In genomic region chr11:75421902-75422247, GRCh38 we compare ENCODE assay signal across 23 cellular contexts. TPM values are rescaled to one million over a fixed set of nuclear protein-coding genes. Genes with fewer than 3 reads are reported as not detected.
DNase-seq lines count a peak whose midpoint lies in the region; ATAC-seq, FAIRE-seq and TF ChIP-seq lines count a peak whose summit lies in the region.
"Had no signal": no experiment of that assay in that cellular context is flagged by ENCODE, and none has a peak within 500 bp of the region (broad histone marks: within the 10 kb centered on the region; RNA-seq: fewer than 3 reads in every experiment).

No MANE protein-coding gene starts in this region.

- H3K4me1 ChIP-seq in pancreas, result peaks cover 4 to 11% (median 9%) of the 10 kb centered on the region in 3 donors

- H3K9me3 ChIP-seq in pancreas, result no peaks in the 10 kb centered on the region
- H3K9me3 ChIP-seq: esophagus muscularis mucosa, MG63, right atrium auricular region had no signal

- peak overlapping the region in 2 of 4 donors; percentile 20 to 25 for H3K27ac ChIP-seq in pancreas
- H3K27ac ChIP-seq: right atrium auricular region had no signal

- no peak for TF ChIP-seq CTCF in endothelial cell (IDR thresholded peaks at IDR 0.05; ENCODE audit: unreplicated experiment)
- TF ChIP-seq CTCF in pancreas (IDR thresholded peaks at IDR 0.05), result no peak

- H3K4me3 Mint-ChIP-seq in stimulated activated naive CD8-positive, alpha-beta T cell treated with anti-CD3 and anti-CD28 coated beads, Interleukin-15, Interleukin-2, amounts not matched to agents 100 ng/mL and 50 ng/mL, for 24 hours, result no peak overlapping the region
- no peak overlapping the region for H3K4me3 Mint-ChIP-seq in stimulated activated naive CD8-positive, alpha-beta T cell treated with anti-CD3 and anti-CD28 coated beads, Interleukin-15, amount 100 ng/mL, for 72 hours
- H3K4me3 Mint-ChIP-seq in endothelial cell (ENCODE audit: unreplicated experiment), result peak overlapping the region; percentile 67
- H3K4me3 Mint-ChIP-seq: CD14-positive monocyte; stimulated activated naive B cell treated with anti-CD40 and anti-IgM and Interleukin-4, amounts not matched to agents 10 μg/mL and 1 μg/mL and 100 μg/mL, for 72 hours had no signal

- no peaks in the 10 kb centered on the region for H3K36me3 ChIP-seq in pancreas
- H3K36me3 ChIP-seq: right atrium auricular region had no signal

- H3K27me3 ChIP-seq in pancreas, result no peaks in the 10 kb centered on the region
- H3K27me3 ChIP-seq: esophagus muscularis mucosa, MG63, right atrium auricular region had no signal

- no peak for FAIRE-seq in pancreas (lab: Jason Lieb, UNC)
- FAIRE-seq: GM12878, H54, urothelium cell line had no signal

- ATAC-seq in stimulated activated naive CD8-positive, alpha-beta T cell treated with anti-CD3 and anti-CD28 coated beads, Interleukin-15, amount 100 ng/mL, for 72 hours, result no peak
- peak in 3 of 4 donors; percentile 19 to 46 (median 21) for ATAC-seq in pancreas
- ATAC-seq: activated CD4-positive, CD25-positive, alpha-beta regulatory T cell treated with anti-CD3 and anti-CD28 coated beads, Interleukin-2, amount 50 U/mL, for 24 hours; GM12878; SK-N-SH treated with all-trans-retinoic acid at 6 μM for 48 hours; stimulated activated naive B cell treated with anti-CD40 and anti-IgM and Interleukin-4, amounts not matched to agents 10 μg/mL and 1 μg/mL and 100 μg/mL, for 72 hours had no signal

- H3K27me3 Mint-ChIP-seq in stimulated activated naive CD8-positive, alpha-beta T cell treated with anti-CD3 and anti-CD28 coated beads, Interleukin-15, Interleukin-2, amounts not matched to agents 100 ng/mL and 50 ng/mL, for 24 hours, result no peaks in the 10 kb centered on the region
- no peaks in the 10 kb centered on the region for H3K27me3 Mint-ChIP-seq in stimulated activated naive CD8-positive, alpha-beta T cell treated with anti-CD3 and anti-CD28 coated beads, Interleukin-15, amount 100 ng/mL, for 72 hours
- H3K27me3 Mint-ChIP-seq in endothelial cell (ENCODE audit: unreplicated experiment), result peaks cover 4% of the 10 kb centered on the region

- H3K4me1 Mint-ChIP-seq in stimulated activated naive CD8-positive, alpha-beta T cell treated with anti-CD3 and anti-CD28 coated beads, Interleukin-15, Interleukin-2, amounts not matched to agents 100 ng/mL and 50 ng/mL, for 24 hours (ENCODE audit: low read depth), result no peaks in the 10 kb centered on the region
- H3K4me1 Mint-ChIP-seq in stimulated activated naive CD8-positive, alpha-beta T cell treated with anti-CD3 and anti-CD28 coated beads, Interleukin-15, amount 100 ng/mL, for 72 hours, result no peaks in the 10 kb centered on the region
- peaks cover 3% of the 10 kb centered on the region for H3K4me1 Mint-ChIP-seq in endothelial cell (ENCODE audit: unreplicated experiment)
- H3K4me1 Mint-ChIP-seq: CD14-positive monocyte; stimulated activated naive B cell treated with anti-CD40 and anti-IgM and Interleukin-4, amounts not matched to agents 10 μg/mL and 1 μg/mL and 100 μg/mL, for 72 hours had no signal

- intact Hi-C loops in pancreas (cut with DNase I), result no loop called here

- H3K36me3 Mint-ChIP-seq in stimulated activated naive CD8-positive, alpha-beta T cell treated with anti-CD3 and anti-CD28 coated beads, Interleukin-15, Interleukin-2, amounts not matched to agents 100 ng/mL and 50 ng/mL, for 24 hours (ENCODE audit: low read depth), result peaks cover 11% of the 10 kb centered on the region
- peaks cover 13% of the 10 kb centered on the region for H3K36me3 Mint-ChIP-seq in endothelial cell (ENCODE audit: low read depth, unreplicated experiment)

- H3K27ac Mint-ChIP-seq in stimulated activated naive CD8-positive, alpha-beta T cell treated with anti-CD3 and anti-CD28 coated beads, Interleukin-15, Interleukin-2, amounts not matched to agents 100 ng/mL and 50 ng/mL, for 24 hours, result peak overlapping the region; percentile 10
- no peak overlapping the region for H3K27ac Mint-ChIP-seq in stimulated activated naive CD8-positive, alpha-beta T cell treated with anti-CD3 and anti-CD28 coated beads, Interleukin-15, amount 100 ng/mL, for 72 hours
- H3K27ac Mint-ChIP-seq in endothelial cell (ENCODE audit: unreplicated experiment), result peak overlapping the region; percentile 48
- H3K27ac Mint-ChIP-seq: stimulated activated naive B cell treated with anti-CD40 and anti-IgM and Interleukin-4, amounts not matched to agents 10 μg/mL and 1 μg/mL and 100 μg/mL, for 72 hours had no signal

- no peak for DNase-seq in stimulated activated naive CD8-positive, alpha-beta T cell treated with anti-CD3 and anti-CD28 coated beads, Interleukin-15, amount 100 ng/mL, for 72 hours
- DNase-seq in endothelial cell (ENCODE audit: low spot score) (no peak), pancreas (no peak), HCEC 1CT (no peak), HuH-7 (ENCODE audit: low spot score) (no peak), SHP77 treated with DMSO at 0.1 percent for 48 hours (lab: John Stamatoyannopoulos, UW) (no peak), HuH-7.5 (ENCODE audit: low spot score) (no peak)
- DNase-seq: activated effector memory CD4-positive, alpha-beta T cell treated with Interleukin-2 at 50 U/mL for 16 hours; DMS 273 treated with DMSO at 0.1 percent for 48 hours; GF-D8; MG63; stimulated activated CD4-positive, alpha-beta T cell treated with anti-CD3 and anti-CD28 coated beads, Interleukin-15, amount 100 ng/mL, for 24 hours; stimulated activated naive B cell treated with anti-CD40 and anti-IgM and Interleukin-4, amounts not matched to agents 10 μg/mL and 1 μg/mL and 100 μg/mL, for 72 hours; T-helper 9 cell had no signal

- H3K9me3 Mint-ChIP-seq in stimulated activated naive CD8-positive, alpha-beta T cell treated with anti-CD3 and anti-CD28 coated beads, Interleukin-15, Interleukin-2, amounts not matched to agents 100 ng/mL and 50 ng/mL, for 24 hours, result no peaks in the 10 kb centered on the region
- no peaks in the 10 kb centered on the region for H3K9me3 Mint-ChIP-seq in stimulated activated naive CD8-positive, alpha-beta T cell treated with anti-CD3 and anti-CD28 coated beads, Interleukin-15, amount 100 ng/mL, for 72 hours
- no peaks in the 10 kb centered on the region for H3K9me3 Mint-ChIP-seq in endothelial cell (ENCODE audit: unreplicated experiment)
- H3K9me3 Mint-ChIP-seq: CD14-positive monocyte; stimulated activated naive B cell treated with anti-CD40 and anti-IgM and Interleukin-4, amounts not matched to agents 10 μg/mL and 1 μg/mL and 100 μg/mL, for 72 hours had no signal

- 22 to 26% methylated on average over 2 of the region's 2 CpGs for WGBS in pancreas, 2 donors

- H3K4me3 ChIP-seq in pancreas, result no peak overlapping the region
- H3K4me3 ChIP-seq: esophagus muscularis mucosa, GM12878, MG63, right atrium auricular region had no signal

RNA-seq across cellular contexts. Expression of gene KLHL35, which starts 11.1 kb away (rescaled TPM):
- total RNA-seq in endothelial cell (ENCODE audit: unreplicated experiment) (2.8 TPM), pancreas (1 to 10 TPM in 5 of 6 donors, under 1 TPM in 1; 0.97 to 3.1 (median 1.7) TPM)
- polyA plus RNA-seq in pancreas, result 1 to 10 TPM; 1.7 to 2.5 TPM

RNA-seq across cellular contexts. Expression of gene RPS3, which starts 22.6 kb away (rescaled TPM):
- total RNA-seq in endothelial cell (ENCODE audit: unreplicated experiment), result 3,784 TPM
- total RNA-seq in pancreas, result 1,000 to 10,000 TPM in 5 of 6 donors, 100 to 1,000 TPM in 1; 824 to 1,938 (median 1,523) TPM
- 1,000 to 10,000 TPM; 1,208 to 1,382 TPM for polyA plus RNA-seq in pancreas

Comparison
In these comparisons a context has a peak if more than half of its experiments do, and no peak if none do; other contexts are left out.
1. H3K27ac Mint-ChIP-seq: peak in stimulated activated naive CD8-positive, alpha-beta T cell treated with anti-CD3 and anti-CD28 coated beads, Interleukin-15, Interleukin-2, amounts not matched to agents 100 ng/mL and 50 ng/mL, for 24 hours (single experiment) and endothelial cell (single experiment); none in stimulated activated naive CD8-positive, alpha-beta T cell treated with anti-CD3 and anti-CD28 coated beads, Interleukin-15, amount 100 ng/mL, for 72 hours (0 of 2).